In the genomic region with DNA sequence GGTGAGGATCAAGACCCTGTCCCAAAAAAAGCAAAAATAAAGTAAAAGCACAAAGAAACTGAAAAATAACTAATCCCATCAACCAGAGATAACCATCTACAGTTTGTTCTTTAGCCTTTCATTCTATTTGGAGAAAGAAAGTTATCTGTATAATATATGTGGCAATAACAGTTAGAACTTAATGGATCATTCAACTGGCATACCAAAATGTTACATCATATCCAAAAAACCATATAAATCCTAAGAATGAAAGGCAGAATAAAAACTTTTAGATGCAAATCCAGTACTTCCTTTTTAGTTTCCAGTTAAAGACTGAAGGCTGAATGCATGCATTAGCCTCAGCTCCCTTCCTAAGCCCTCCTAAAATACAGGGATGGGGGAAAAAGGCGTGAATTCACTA, we compare ENCODE assay signal across 10 cellular contexts. TPM values are rescaled to one million over a fixed set of nuclear protein-coding genes. Genes with fewer than 3 reads are reported as not detected.
DNase-seq lines count a peak whose midpoint lies in the region; ATAC-seq and TF ChIP-seq lines count a peak whose summit lies in the region.
"Had no signal": no experiment of that assay in that cellular context is flagged by ENCODE, and none has a peak within 500 bp of the region (broad histone marks: within the 10 kb centered on the region; RNA-seq: fewer than 3 reads in every experiment).

No MANE protein-coding gene starts in this region.

- peaks cover 87% of the 10 kb centered on the region for H3K79me2 ChIP-seq in neural progenitor cell (ENCODE audit: low read depth)

- H3K9me3 ChIP-seq in subcutaneous abdominal adipose tissue (ENCODE audit: control insufficient read depth in 5 of 5, low read length in 5 of 5) (no peaks in the 10 kb centered on the region), neural progenitor cell (ENCODE audit: low read depth) (no peaks in the 10 kb centered on the region)

- H3K27ac Mint-ChIP-seq in activated CD8-positive, alpha-beta memory T cell treated with anti-CD3 and anti-CD28 coated beads, Interleukin-2, amount 10 ng/mL, durations not matched to agents 7 days and 5 days, result peak overlapping the region; percentile 91
- peak overlapping the region; percentile 47; the same call in 1 of the 2 replicates for H3K27ac Mint-ChIP-seq in WTC11
- H3K27ac Mint-ChIP-seq in neural progenitor cell, result no peak overlapping the region

- H3F3A ChIP-seq in neural progenitor cell (ENCODE audit: low read depth), result peaks cover 7% of the 10 kb centered on the region

- H3K36me3 Mint-ChIP-seq in activated CD8-positive, alpha-beta memory T cell treated with anti-CD3 and anti-CD28 coated beads, Interleukin-2, amount 10 ng/mL, durations not matched to agents 7 days and 5 days, result peaks cover 10% of the 10 kb centered on the region
- H3K36me3 Mint-ChIP-seq in WTC11 (no peaks in the 10 kb centered on the region), neural progenitor cell (peaks cover 5% of the 10 kb centered on the region)

- H3K9ac ChIP-seq in subcutaneous abdominal adipose tissue (ENCODE audit: low read length in 5 of 5) (peak overlapping the region in 4 of 5 donors; percentile 0 to 42 (median 6)), neural progenitor cell (no peak overlapping the region)

- H2AFZ ChIP-seq in neural progenitor cell (replicated peaks), result no peak overlapping the region

- no peak for DNase-seq in activated CD8-positive, alpha-beta memory T cell treated with anti-CD3 and anti-CD28 coated beads, Interleukin-2, amount 10 ng/mL, durations not matched to agents 7 days and 5 days
- DNase-seq in activated CD8-positive, alpha-beta memory T cell treated with anti-CD3 and anti-CD28 coated beads, Interleukin-2, amount 50 U/mL, for 48 hours, result no peak
- DNase-seq in WTC11 (ENCODE audit: low spot score) (no peak), foreskin keratinocyte (no peak), ecto neural progenitor cell (ENCODE audit: low spot score) (no peak), cortex of kidney (lab: John Stamatoyannopoulos, UW) (no peak), neural progenitor cell (ENCODE audit: low spot score) (no peak)
- DNase-seq: NCI-H1105 treated with DMSO at 0.1 percent for 48 hours, SHP77 had no signal

- H3K27ac ChIP-seq in foreskin keratinocyte (peak overlapping the region; percentile 61), subcutaneous abdominal adipose tissue (ENCODE audit: low read depth, low read length) (peak overlapping the region; percentile 81), neural progenitor cell (no peak overlapping the region)

- H3K36me3 ChIP-seq in subcutaneous abdominal adipose tissue (ENCODE audit: control insufficient read depth in 5 of 5, insufficient read depth in 5 of 5, low read length in 5 of 5), result no peaks in the 10 kb centered on the region
- no peaks in the 10 kb centered on the region for H3K36me3 ChIP-seq in neural progenitor cell

- no peak for ATAC-seq in activated CD8-positive, alpha-beta memory T cell treated with anti-CD3 and anti-CD28 coated beads, Interleukin-2, amount 10 ng/mL, durations not matched to agents 7 days and 5 days
- no peak for ATAC-seq in WTC11
- no peak for ATAC-seq in foreskin keratinocyte

- no peak overlapping the region for H3K4me2 ChIP-seq in neural progenitor cell

- H3K4me3 Mint-ChIP-seq in activated CD8-positive, alpha-beta memory T cell treated with anti-CD3 and anti-CD28 coated beads, Interleukin-2, amount 10 ng/mL, durations not matched to agents 7 days and 5 days, result peak overlapping the region; percentile 51
- H3K4me3 Mint-ChIP-seq in WTC11, result no peak overlapping the region
- H3K4me3 Mint-ChIP-seq in neural progenitor cell, result no peak overlapping the region

- POLR2A ChIA-PET in WTC11 (lab: Charles Lee), result no interaction called here

- H3K4me1 ChIP-seq in foreskin keratinocyte, result peaks cover 22% of the 10 kb centered on the region
- peaks cover 3 to 47% (median 32%) of the 10 kb centered on the region in 5 donors for H3K4me1 ChIP-seq in subcutaneous abdominal adipose tissue (ENCODE audit: control insufficient read depth in 5 of 5, insufficient read depth in 5 of 5, low read length in 5 of 5)
- H3K4me1 ChIP-seq in neural progenitor cell, result no peaks in the 10 kb centered on the region

- H3K9me3 Mint-ChIP-seq in activated CD8-positive, alpha-beta memory T cell treated with anti-CD3 and anti-CD28 coated beads, Interleukin-2, amount 10 ng/mL, durations not matched to agents 7 days and 5 days (ENCODE audit: low read depth), result no peaks in the 10 kb centered on the region
- H3K9me3 Mint-ChIP-seq in WTC11 (no peaks in the 10 kb centered on the region), neural progenitor cell (no peaks in the 10 kb centered on the region)

- peaks cover 48% of the 10 kb centered on the region for H3K4me1 Mint-ChIP-seq in activated CD8-positive, alpha-beta memory T cell treated with anti-CD3 and anti-CD28 coated beads, Interleukin-2, amount 10 ng/mL, durations not matched to agents 7 days and 5 days
- peaks cover 9% of the 10 kb centered on the region for H3K4me1 Mint-ChIP-seq in WTC11
- H3K4me1 Mint-ChIP-seq in neural progenitor cell, result peaks cover 7% of the 10 kb centered on the region

- no peaks in the 10 kb centered on the region for H3K27me3 ChIP-seq in foreskin keratinocyte
- H3K27me3 ChIP-seq in subcutaneous abdominal adipose tissue (ENCODE audit: control insufficient read depth in 5 of 5, insufficient read depth in 4 of 5, low read length in 5 of 5), result no peaks in the 10 kb centered on the region
- no peaks in the 10 kb centered on the region for H3K27me3 ChIP-seq in neural progenitor cell

- H3K4me3 ChIP-seq in subcutaneous abdominal adipose tissue (ENCODE audit: low read depth in 1 of 5, low read length in 5 of 5) (no peak overlapping the region), neural progenitor cell (no peak overlapping the region)

- TF ChIP-seq CTCF in WTC11 (IDR thresholded peaks at IDR 0.05), result no peak
- no peak for TF ChIP-seq CTCF in foreskin keratinocyte (conservative IDR thresholded peaks at IDR 0.05)
- TF ChIP-seq CTCF in neural progenitor cell (IDR thresholded peaks at IDR 0.05), result no peak

- H3K27me3 Mint-ChIP-seq in activated CD8-positive, alpha-beta memory T cell treated with anti-CD3 and anti-CD28 coated beads, Interleukin-2, amount 10 ng/mL, durations not matched to agents 7 days and 5 days, result no peaks in the 10 kb centered on the region
- H3K27me3 Mint-ChIP-seq in WTC11 (ENCODE audit: low read depth) (no peaks in the 10 kb centered on the region), neural progenitor cell (ENCODE audit: insufficient read depth, low read depth) (no peaks in the 10 kb centered on the region)

- CTCF ChIA-PET in activated CD8-positive, alpha-beta memory T cell treated with anti-CD3 and anti-CD28 coated beads, Interleukin-2, amount 10 ng/mL, durations not matched to agents 7 days and 5 days (lab: Charles Lee), result interaction anchor here (1.3 to 3.9 kb wide), 4 partner anchors 14 to 422 kb away, joined by 3 to 17 read pairs (median 5); partner anchors contain the start of gene SNRPC
- CTCF ChIA-PET in WTC11 (lab: Charles Lee), result no interaction called here

- H4K20me1 ChIP-seq in neural progenitor cell (ENCODE audit: low read depth), result peaks cover 43% of the 10 kb centered on the region

TF ChIP-seq in WTC11, 78 proteins besides CTCF, POLR2A, EP300 and RAD21 (continues in another document):
- TF ChIP-seq, protein P1, sequence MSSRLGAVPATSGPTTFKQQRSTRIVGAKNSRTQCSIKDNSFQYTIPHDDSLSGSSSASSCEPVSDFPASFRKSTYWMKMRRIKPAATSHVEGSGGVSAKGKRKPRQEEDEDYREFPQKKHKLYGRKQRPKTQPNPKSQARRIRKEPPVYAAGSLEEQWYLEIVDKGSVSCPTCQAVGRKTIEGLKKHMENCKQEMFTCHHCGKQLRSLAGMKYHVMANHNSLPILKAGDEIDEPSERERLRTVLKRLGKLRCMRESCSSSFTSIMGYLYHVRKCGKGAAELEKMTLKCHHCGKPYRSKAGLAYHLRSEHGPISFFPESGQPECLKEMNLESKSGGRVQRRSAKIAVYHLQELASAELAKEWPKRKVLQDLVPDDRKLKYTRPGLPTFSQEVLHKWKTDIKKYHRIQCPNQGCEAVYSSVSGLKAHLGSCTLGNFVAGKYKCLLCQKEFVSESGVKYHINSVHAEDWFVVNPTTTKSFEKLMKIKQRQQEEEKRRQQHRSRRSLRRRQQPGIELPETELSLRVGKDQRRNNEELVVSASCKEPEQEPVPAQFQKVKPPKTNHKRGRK (CRISPR knock-in tag; IDR thresholded peaks at IDR 0.05; ENCODE audit: borderline replicate concordance), result no peak
- no peak for TF ChIP-seq ZNF423 (CRISPR knock-in tag; IDR thresholded peaks at IDR 0.05)
- no peak for TF ChIP-seq GABPB1 (CRISPR knock-in tag; IDR thresholded peaks at IDR 0.05)
- no peak for TF ChIP-seq KAT7 (CRISPR knock-in tag; IDR thresholded peaks at IDR 0.05; ENCODE audit: borderline replicate concordance)
- no peak for TF ChIP-seq TEAD4 (CRISPR knock-in tag; IDR thresholded peaks at IDR 0.05)
- TF ChIP-seq SP1 (CRISPR knock-in tag; conservative IDR thresholded peaks at IDR 0.05), result no peak
- no peak for TF ChIP-seq FOXK1 (CRISPR knock-in tag; IDR thresholded peaks at IDR 0.05)

RNA-seq across cellular contexts. Expression of gene ILRUN, which starts 25.2 kb away (rescaled TPM):
- total RNA-seq in activated CD8-positive, alpha-beta memory T cell treated with anti-CD3 and anti-CD28 coated beads, Interleukin-2, amount 10 ng/mL, durations not matched to agents 7 days and 5 days, result 10 to 100 TPM; 73.7 to 79.8 TPM
- total RNA-seq in WTC11 (2021) (60.4 to 75.5 TPM (median 63.9 TPM) in 3 replicates), foreskin keratinocyte (64.5 and 64.9 TPM in 2 replicates), neural progenitor cell (ENCODE audit: low replicate concordance) (33.2 and 41.8 TPM in 2 replicates)
- polyA plus RNA-seq in foreskin keratinocyte, result 41.3 and 45.0 TPM in 2 replicates
